ENCODE assay signal across 20 cellular contexts in genomic region chr10:127402596-127403409, GRCh38.
"Had no signal": no experiment of that assay in that cellular context is flagged by ENCODE, and none has a peak within 500 bp of the region (broad histone marks: within the 10 kb centered on the region; RNA-seq: fewer than 3 reads in every experiment).

No MANE protein-coding gene starts in this region.

- H3K9me3 ChIP-seq: ascending aorta, gastrocnemius medialis, heart left ventricle, mucosa of descending colon, neutrophil, sigmoid colon had no signal

- H3K27me3 ChIP-seq: ascending aorta, gastrocnemius medialis, heart left ventricle, left lung, neutrophil, sigmoid colon had no signal

- H3K4me3 Mint-ChIP-seq: activated naive CD4-positive, alpha-beta T cell treated with anti-CD3 and anti-CD28 coated beads, Interleukin-2, amount 50 U/mL, for 24 hours; activated T-cell treated with anti-CD3 and anti-CD28 coated beads, Interleukin-2, amount 50 U/mL, for 72 hours; naive B cell had no signal

- ATAC-seq: activated T-cell treated with anti-CD3 and anti-CD28 coated beads, Interleukin-2, amount 50 U/mL, for 72 hours; gastrocnemius medialis; heart left ventricle; left lung had no signal

- H3K9me3 Mint-ChIP-seq: activated naive CD4-positive, alpha-beta T cell treated with anti-CD3 and anti-CD28 coated beads, Interleukin-2, amount 50 U/mL, for 24 hours had no signal

- H3K36me3 Mint-ChIP-seq: activated naive CD4-positive, alpha-beta T cell treated with anti-CD3 and anti-CD28 coated beads, Interleukin-2, amount 50 U/mL, for 24 hours; naive B cell had no signal

- H3K27ac Mint-ChIP-seq: activated naive CD4-positive, alpha-beta T cell treated with anti-CD3 and anti-CD28 coated beads, Interleukin-2, amount 50 U/mL, for 24 hours; activated T-cell treated with anti-CD3 and anti-CD28 coated beads, Interleukin-2, amount 50 U/mL, for 72 hours; naive B cell had no signal

- H3K4me3 ChIP-seq: ascending aorta, gastrocnemius medialis, heart left ventricle, left lung, mucosa of descending colon, sigmoid colon had no signal

- H3K4me1 ChIP-seq: ascending aorta, gastrocnemius medialis, heart left ventricle, left lung, parathyroid adenoma had no signal

- H3K4me1 Mint-ChIP-seq: activated naive CD4-positive, alpha-beta T cell treated with anti-CD3 and anti-CD28 coated beads, Interleukin-2, amount 50 U/mL, for 24 hours; naive B cell had no signal

- H3K36me3 ChIP-seq: gastrocnemius medialis, left lung, neutrophil had no signal

- H3K27me3 Mint-ChIP-seq: activated naive CD4-positive, alpha-beta T cell treated with anti-CD3 and anti-CD28 coated beads, Interleukin-2, amount 50 U/mL, for 24 hours; naive B cell had no signal

- H2AFZ ChIP-seq: parathyroid adenoma had no signal

- H3K79me2 ChIP-seq: parathyroid adenoma had no signal

- H3K27ac ChIP-seq: gastrocnemius medialis, heart left ventricle, left lung, neutrophil, parathyroid adenoma had no signal

- DNase-seq: activated CD4-positive, alpha-beta T cell treated with anti-CD3 and anti-CD28 coated beads, Interleukin-2, amount 50 U/mL, for 4 hours; activated effector memory CD4-positive, alpha-beta T cell treated with anti-CD3 and anti-CD28 coated beads, Interleukin-2, amount 50 U/mL, for 16 hours; activated T-cell treated with anti-CD3 and anti-CD28 coated beads, Interleukin-2, amount 50 U/mL, for 72 hours; cerebellar nuclear complex; effector CD8-positive, alpha-beta T cell; gastrocnemius medialis; heart left ventricle; kidney; left lung; mammary epithelial cell; naive B cell; sigmoid colon; stimulated activated CD8-positive, alpha-beta memory T cell treated with anti-CD3 and anti-CD28 coated beads, Interleukin-4, amount 100 ng/mL, for 48 hours; stimulated activated naive CD4-positive, alpha-beta T cell treated with Interleukin-2 at 50 U/mL for 16 hours; substantia nigra had no signal

- H3K9ac ChIP-seq: parathyroid adenoma had no signal
